ENCODE assay signal across 36 cellular contexts in genomic region chr1:153638261-153638660, GRCh38. TPM values are rescaled to one million over a fixed set of nuclear protein-coding genes. Genes with fewer than 3 reads are reported as not detected.
DNase-seq lines count a peak whose midpoint lies in the region; ATAC-seq, FAIRE-seq and TF ChIP-seq lines count a peak whose summit lies in the region.
"Had no signal": no experiment of that assay in that cellular context is flagged by ENCODE, and none has a peak within 500 bp of the region (broad histone marks: within the 10 kb centered on the region; RNA-seq: fewer than 3 reads in every experiment).

No MANE protein-coding gene starts in this region.

- WGBS in H1 (ENCODE audit: extremely low coverage in 1 of 2, insufficient coverage in 1 of 2, insufficient read length in 1 of 2, insufficient replicate concordance in 2 of 2, low coverage in 1 of 2, low lambda C conversion rate in 2 of 2, missing lambda C conversion rate in 1 of 2), 2 experiments: 85% methylated on average over 6 of the region's 6 CpGs; no CpG with 5 or more reads in 1 of the 2 experiments

- H3K23me2 ChIP-seq in H1 (ENCODE audit: low read depth, low read length): no peaks in the 10 kb centered on the region

- H3K36me3 Mint-ChIP-seq in activated naive CD8-positive, alpha-beta T cell: peaks cover 12% of the 10 kb centered on the region
- peaks cover 64% of the 10 kb centered on the region for H3K36me3 Mint-ChIP-seq in activated naive CD8-positive, alpha-beta T cell treated with anti-CD3 and anti-CD28 coated beads, Interleukin-2, amount 50 U/mL, for 24 hours (ENCODE audit: low read depth)

- no peak overlapping the region for H3K4ac ChIP-seq in H1 (replicated peaks; ENCODE audit: insufficient read length, low read depth, low read length)

- no peak for TF ChIP-seq RAD21 in H1 (IDR thresholded peaks at IDR 0.05 in 1 of 2, conservative IDR thresholded peaks at IDR 0.05 in 1 of 2; ENCODE audit: low read depth in 2 of 2, low read length in 2 of 2)

- H3K4me3 ChIP-seq in H1 (ENCODE audit: extremely low read depth in 1 of 4, insufficient read depth in 2 of 4, low read depth in 3 of 4, low read length in 4 of 4) (no peak overlapping the region), gastrocnemius medialis (peak overlapping the region in 1 of 4 donors; percentile 42), PC-3 (ENCODE audit: low read length) (no peak overlapping the region)
- H3K4me3 ChIP-seq: A549, cardiac muscle cell, coronary artery, left lung, upper lobe of right lung had no signal

- no peak overlapping the region for H4K91ac ChIP-seq in H1 (replicated peaks; ENCODE audit: insufficient read length, low read length)

- no peak overlapping the region for H3K23ac ChIP-seq in H1 (ENCODE audit: insufficient read length)

- BruUV-seq in PC-3 (replicated peaks; lab: Mats Ljungman, UMichigan): no TSS peak

- H3K9ac ChIP-seq in H1 (replicated peaks in 1 of 4; ENCODE audit: extremely low read depth in 1 of 4, low read depth in 3 of 4, low read length in 3 of 4) (no peak overlapping the region), PC-3 (ENCODE audit: low read length) (no peak overlapping the region)

- FAIRE-seq in H1 (lab: Jason Lieb, UNC): no peak
- FAIRE-seq: A549, GM19239 had no signal

- peak overlapping the region; percentile 34 for H3K27ac Mint-ChIP-seq in activated naive CD8-positive, alpha-beta T cell
- no peak overlapping the region for H3K27ac Mint-ChIP-seq in activated naive CD8-positive, alpha-beta T cell treated with anti-CD3 and anti-CD28 coated beads, Interleukin-2, amount 50 U/mL, for 24 hours
- H3K27ac Mint-ChIP-seq: activated CD8-positive, alpha-beta memory T cell treated with anti-CD3 and anti-CD28 coated beads, Interleukin-2, amount 10 ng/mL, durations not matched to agents 7 days and 5 days; activated T-helper 1 cell treated with anti-CD3 and anti-CD28 coated beads, Interleukin-12 subunit alpha, Interleukin-12 subunit beta, Interleukin-2, Interleukin-4 antibody, amounts not matched to agents 30 ng/mL and 10 ng/mL and 1 ng/mL, durations not matched to agents 14 hours and 24 hours and 36 hours; HFFc6 had no signal

- in situ Hi-C loops in gastrocnemius medialis (cut with MboI; ENCODE audit: low sequenced_read_pairs in 4 of 4): no loop called here

- H2BK15ac ChIP-seq in H1 (ENCODE audit: low read length): no peak overlapping the region

- peaks cover 50 to 74% (median 67%) of the 10 kb centered on the region in 4 experiments for H3K36me3 ChIP-seq in H1 (ENCODE audit: control insufficient read depth in 2 of 4, insufficient read depth in 4 of 4, low read length in 3 of 4)
- H3K36me3 ChIP-seq in gastrocnemius medialis: peaks cover 0 to 60% of the 10 kb centered on the region in 2 donors
- peaks cover 68% of the 10 kb centered on the region for H3K36me3 ChIP-seq in PC-3 (ENCODE audit: low read depth, low read length)

- no peak; a peak in 1 of 3 replicates for TF ChIP-seq POLR2A in H1 (IDR thresholded peaks at IDR 0.05; ENCODE audit: control extremely low read depth in 1 of 2, low read depth in 2 of 2, low read length in 2 of 2)
- TF ChIP-seq POLR2A in gastrocnemius medialis (IDR thresholded peaks at IDR 0.05): no peak

- no peak overlapping the region for H2BK20ac ChIP-seq in H1 (ENCODE audit: low read length)

- peaks cover 4% of the 10 kb centered on the region for H3F3A ChIP-seq in PC-3 (ENCODE audit: low read length, unreplicated experiment)

- no peak for ATAC-seq in activated naive CD8-positive, alpha-beta T cell treated with anti-CD3 and anti-CD28 coated beads, Interleukin-2, amount 50 U/mL, for 24 hours
- no peak for ATAC-seq in gastrocnemius medialis
- no peak for ATAC-seq in HG03460 (IDR thresholded peaks at IDR 0.05; ENCODE audit: unreplicated experiment)
- ATAC-seq in PC-3: no peak
- ATAC-seq: A549; activated CD8-positive, alpha-beta memory T cell treated with anti-CD3 and anti-CD28 coated beads, Interleukin-2, amount 10 ng/mL, durations not matched to agents 7 days and 5 days; left lung; upper lobe of right lung had no signal

- H3K4me1 ChIP-seq in H1 (replicated peaks in 1 of 4; ENCODE audit: control insufficient read depth in 3 of 4, insufficient read depth in 4 of 4, low read length in 3 of 4) (peaks cover 0 to 3% (median 3%) of the 10 kb centered on the region in 4 experiments; a peak in 5 of 7 replicates), gastrocnemius medialis (peaks cover 80 to 85% of the 10 kb centered on the region in 2 donors), PC-3 (ENCODE audit: insufficient read depth, low read length) (peaks cover 14% of the 10 kb centered on the region)

- intact Hi-C loops in gastrocnemius medialis (cut with DNase I; ENCODE audit: low total_unique reads) (loop anchor here (10.0 kb wide), 2 partner anchors 787 to 1803 kb away; partner anchors contain the start of genes C2CD4D and RORC), PC-3 (cut with micrococcal nuclease) (no loop called here)

- H2BK5ac ChIP-seq in H1 (ENCODE audit: low read depth, low read length): no peak overlapping the region

- no peak for DNase-seq in activated naive CD8-positive, alpha-beta T cell treated with anti-CD3 and anti-CD28 coated beads, Interleukin-2, amount 50 U/mL, for 24 hours
- DNase-seq in NCI-H82 treated with DMSO at 0.1 percent for 48 hours (lab: John Stamatoyannopoulos, UW; ENCODE audit: unreplicated experiment) (peak; percentile 51), H1 (ENCODE audit: low read depth in 1 of 2, low spot score in 2 of 2) (no peak), gastrocnemius medialis (no peak), PC-3 (no peak), DMS53 treated with DMSO at 0.1 percent for 48 hours (lab: John Stamatoyannopoulos, UW; ENCODE audit: unreplicated experiment) (no peak)
- DNase-seq: activated CD4-positive, alpha-beta T cell treated with anti-CD3 and anti-CD28 coated beads, Interleukin-2, amount 50 U/mL, for 4 hours; activated CD8-positive, alpha-beta memory T cell treated with anti-CD3 and anti-CD28 coated beads, Interleukin-2, amount 10 ng/mL, durations not matched to agents 7 days and 5 days; activated naive CD4-positive, alpha-beta T cell treated with anti-CD3 and anti-CD28 coated beads, Interleukin-2, amount 50 U/mL, for 16 hours; anterior cingulate cortex; effector CD8-positive, alpha-beta T cell; GOT3; HFFc6; immature natural killer cell; IMR-90; left lung; MV-4-11; NCI-H1436 treated with DMSO at 0.1 percent for 48 hours; NCI-H345; NCI-H774; RPMI8226; stimulated activated naive CD4-positive, alpha-beta T cell; T-helper 1 cell; upper lobe of right lung had no signal

- no peak overlapping the region for H2AK5ac ChIP-seq in H1 (ENCODE audit: low read depth, low read length)

- H4K8ac ChIP-seq in H1 (ENCODE audit: extremely low read depth, insufficient read depth, low read length): peak overlapping the region; percentile 18; the same call in 1 of the 2 replicates

- H2BK120ac ChIP-seq in H1 (replicated peaks; ENCODE audit: low read depth, low read length): no peak overlapping the region

- H3K27me3 ChIP-seq in H1 (replicated peaks in 1 of 4; ENCODE audit: control insufficient read depth in 3 of 4, extremely low read depth in 1 of 4, insufficient read depth in 3 of 4, low read length in 3 of 4) (no peaks in the 10 kb centered on the region), gastrocnemius medialis (no peaks in the 10 kb centered on the region), PC-3 (ENCODE audit: low read length) (no peaks in the 10 kb centered on the region)
- H3K27me3 ChIP-seq: cardiac muscle cell, left lung, upper lobe of right lung had no signal

- TF ChIP-seq EP300 in H1 (IDR thresholded peaks at IDR 0.05; ENCODE audit: borderline replicate concordance in 1 of 2, low read depth in 2 of 2, low read length in 2 of 2): no peak

- H2AFZ ChIP-seq in H1 (ENCODE audit: low read length) (no peak overlapping the region), PC-3 (ENCODE audit: low read length) (no peak overlapping the region)

- H2BK12ac ChIP-seq in H1 (ENCODE audit: low read depth, low read length): no peak overlapping the region

- H3K79me2 ChIP-seq in H1 (ENCODE audit: control insufficient read depth in 1 of 2, insufficient read depth in 2 of 2, low read length in 2 of 2) (peaks cover 0 to 47% of the 10 kb centered on the region in 2 experiments; a peak in 3 of 4 replicates), PC-3 (ENCODE audit: low read length) (peaks cover 94% of the 10 kb centered on the region)

- no peaks in the 10 kb centered on the region for H3K9me2 ChIP-seq in PC-3 (replicated peaks; ENCODE audit: low read length)

- H3K27me3 Mint-ChIP-seq in activated naive CD8-positive, alpha-beta T cell: no peaks in the 10 kb centered on the region
- H3K27me3 Mint-ChIP-seq in activated naive CD8-positive, alpha-beta T cell treated with anti-CD3 and anti-CD28 coated beads, Interleukin-2, amount 50 U/mL, for 24 hours: no peaks in the 10 kb centered on the region
- H3K27me3 Mint-ChIP-seq: activated CD8-positive, alpha-beta memory T cell treated with anti-CD3 and anti-CD28 coated beads, Interleukin-2, amount 10 ng/mL, durations not matched to agents 7 days and 5 days had no signal

- no peak overlapping the region for H3K4me3 Mint-ChIP-seq in activated naive CD8-positive, alpha-beta T cell
- no peak overlapping the region for H3K4me3 Mint-ChIP-seq in activated naive CD8-positive, alpha-beta T cell treated with anti-CD3 and anti-CD28 coated beads, Interleukin-2, amount 50 U/mL, for 24 hours
- H3K4me3 Mint-ChIP-seq: activated CD8-positive, alpha-beta memory T cell treated with anti-CD3 and anti-CD28 coated beads, Interleukin-2, amount 10 ng/mL, durations not matched to agents 7 days and 5 days; activated T-helper 1 cell treated with anti-CD3 and anti-CD28 coated beads, Interleukin-12 subunit alpha, Interleukin-12 subunit beta, Interleukin-2, Interleukin-4 antibody, amounts not matched to agents 30 ng/mL and 10 ng/mL and 1 ng/mL, durations not matched to agents 14 hours and 24 hours and 36 hours; HFFc6; mesothelial cell of epicardium had no signal

- H3K27ac ChIP-seq in H1 (ENCODE audit: low read depth, low read length) (no peak overlapping the region), gastrocnemius medialis (peak overlapping the region; percentile 95 to 100 (median 100)), PC-3 (ENCODE audit: low read length) (no peak overlapping the region)
- H3K27ac ChIP-seq: A549, cardiac muscle cell, coronary artery, epithelial cell of prostate, left lung, upper lobe of right lung had no signal

- H4K5ac ChIP-seq in H1 (ENCODE audit: insufficient read length, low read depth, low read length): no peak overlapping the region

- POLR2A ChIA-PET in H1 (lab: Charles Lee; ENCODE audit: partially characterized antibody): interaction anchor here (0.9 to 16.2 kb wide), 6 partner anchors 8 to 138 kb away, joined by 3 to 343 read pairs (median 18); partner anchors contain the start of genes ILF2, S100A1, S100A13 and S100A16
- POLR2A ChIA-PET in PC-3 (lab: Charles Lee; ENCODE audit: unreplicated experiment): interaction anchor here (0.7 kb wide), 1 partner anchor 20 kb away, joined by 3 read pairs; the partner anchor contains the start of gene SNAPIN

- peaks cover 52% of the 10 kb centered on the region for H3K4me1 Mint-ChIP-seq in activated naive CD8-positive, alpha-beta T cell (ENCODE audit: low read depth)
- H3K4me1 Mint-ChIP-seq in activated naive CD8-positive, alpha-beta T cell treated with anti-CD3 and anti-CD28 coated beads, Interleukin-2, amount 50 U/mL, for 24 hours: peaks cover 43% of the 10 kb centered on the region

- H3K56ac ChIP-seq in H1 (replicated peaks; ENCODE audit: insufficient read length, low read depth, low read length): no peak overlapping the region

- H3K9me3 Mint-ChIP-seq in activated naive CD8-positive, alpha-beta T cell (ENCODE audit: low read depth): no peaks in the 10 kb centered on the region
- H3K9me3 Mint-ChIP-seq in activated naive CD8-positive, alpha-beta T cell treated with anti-CD3 and anti-CD28 coated beads, Interleukin-2, amount 50 U/mL, for 24 hours: peaks cover 1% of the 10 kb centered on the region
- H3K9me3 Mint-ChIP-seq: activated T-helper 1 cell treated with anti-CD3 and anti-CD28 coated beads, Interleukin-12 subunit alpha, Interleukin-12 subunit beta, Interleukin-2, Interleukin-4 antibody, amounts not matched to agents 30 ng/mL and 10 ng/mL and 1 ng/mL, durations not matched to agents 14 hours and 24 hours and 36 hours; immature natural killer cell; mesothelial cell of epicardium had no signal

- no peak overlapping the region for H3K14ac ChIP-seq in H1 (ENCODE audit: insufficient read length)

- H3K4me2 ChIP-seq in H1 (ENCODE audit: insufficient read depth in 1 of 2, low read depth in 2 of 2, low read length in 2 of 2) (no peak overlapping the region), PC-3 (ENCODE audit: low read length) (no peak overlapping the region)
- H3K4me2 ChIP-seq: A549 had no signal

- CTCF ChIA-PET in H1 (lab: Charles Lee; ENCODE audit: partially characterized antibody): interaction anchor here (0.6 to 5.4 kb wide), 12 partner anchors 10 to 159 kb away, joined by 3 to 28 read pairs (median 3); partner anchors contain the start of genes S100A1 and S100A13
- CTCF ChIA-PET in PC-3 (lab: Charles Lee): no interaction called here

- H3K18ac ChIP-seq in H1 (ENCODE audit: extremely low read depth, low read length): no peak overlapping the region

- H3K79me1 ChIP-seq in H1 (ENCODE audit: low read depth, low read length): no peaks in the 10 kb centered on the region

- peaks cover 4 to 6% of the 10 kb centered on the region in 2 experiments for H4K20me1 ChIP-seq in H1 (replicated peaks in 1 of 2; ENCODE audit: control insufficient read depth in 1 of 2, insufficient read depth in 2 of 2, low read length in 2 of 2)
- H4K20me1 ChIP-seq in PC-3 (ENCODE audit: low read length): peaks cover 18% of the 10 kb centered on the region; the same call in 1 of the 2 replicates

- H3K9me3 ChIP-seq in H1 (ENCODE audit: insufficient read depth in 2 of 2, low read depth in 1 of 2, low read length in 1 of 2): no peaks in the 10 kb centered on the region
- H3K9me3 ChIP-seq in gastrocnemius medialis: no peaks in the 10 kb centered on the region
- no peaks in the 10 kb centered on the region for H3K9me3 ChIP-seq in PC-3 (ENCODE audit: low read length)
- H3K9me3 ChIP-seq: A549, left lung, upper lobe of right lung had no signal

- TF ChIP-seq CTCF in H1 (IDR thresholded peaks at IDR 0.05; ENCODE audit: control extremely low read depth in 1 of 3, insufficient read depth in 1 of 3, low read depth in 1 of 3, low read length in 3 of 3) (no peak), gastrocnemius medialis (IDR thresholded peaks at IDR 0.05 in 4 of 5, conservative IDR thresholded peaks at IDR 0.05 in 1 of 5) (no peak), PC-3 (conservative IDR thresholded peaks at IDR 0.05; ENCODE audit: low read depth, low read length) (no peak)

RNA-seq across cellular contexts. Expression of gene CHTOP, which starts 4.4 kb away (rescaled TPM):
- 103 and 104 TPM in 2 replicates for total RNA-seq in H1 (2021; fragmentation: NEBNext Ultra II Directional; extraction: Animal tissue kit (Norgen Biotek cat#: 25700))
- 73.6 and 84.6 TPM in 2 replicates for polyA plus RNA-seq in H1 (2011; rRNA removed)
- 111 TPM for polyA plus RNA-seq in H1 (2011; cell fraction: cytosol; rRNA removed)
- polyA plus RNA-seq in H1 (2011; cell fraction: nucleus; rRNA removed): 53.8 TPM
- 95.7 to 110 TPM (median 101 TPM) in 4 replicates for polyA plus RNA-seq in H1 (2012, experiment 1 of 2)
- 55.3 TPM for polyA plus RNA-seq in H1 (2012, experiment 2 of 2)
- polyA plus RNA-seq in H1 (2013, experiment 1 of 2): 79.2 TPM
- 79.7 TPM for polyA plus RNA-seq in H1 (2013, experiment 2 of 2)
- polyA minus RNA-seq in H1 (2011; rRNA and poly(A)+ RNA removed): 47.3 and 49.3 TPM in 2 replicates
- polyA minus RNA-seq in H1 (2011; cell fraction: cytosol; rRNA and poly(A)+ RNA removed): 45.4 TPM
- 97.4 TPM for polyA minus RNA-seq in H1 (2011; cell fraction: nucleus; rRNA and poly(A)+ RNA removed)
- total RNA-seq in gastrocnemius medialis: 10 to 100 TPM; 49.5 to 73.4 (median 59.1) TPM
- total RNA-seq in PC-3 (2014; rRNA removed): 101 and 112 TPM in 2 replicates

RNA-seq across cellular contexts. Expression of gene S100A1, which starts 10.0 kb away (rescaled TPM):
- not detected in 2 replicates for total RNA-seq in H1 (2021; fragmentation: NEBNext Ultra II Directional; extraction: Animal tissue kit (Norgen Biotek cat#: 25700))
- polyA plus RNA-seq in H1 (2011; rRNA removed): 1.1 and 2.0 TPM in 2 replicates
- 2.4 TPM for polyA plus RNA-seq in H1 (2011; cell fraction: cytosol; rRNA removed)
- 0.34 TPM for polyA plus RNA-seq in H1 (2011; cell fraction: nucleus; rRNA removed)
- polyA plus RNA-seq in H1 (2012, experiment 1 of 2): 1.5 to 3.8 TPM (median 2.2 TPM) in 4 replicates
- polyA plus RNA-seq in H1 (2012, experiment 2 of 2): 1.8 TPM
- polyA plus RNA-seq in H1 (2013, experiment 1 of 2): 0.36 TPM
- 0.13 TPM for polyA plus RNA-seq in H1 (2013, experiment 2 of 2)
- 0.41 and 0.47 TPM in 2 replicates for polyA minus RNA-seq in H1 (2011; rRNA and poly(A)+ RNA removed)
- not detected for polyA minus RNA-seq in H1 (2011; cell fraction: cytosol; rRNA and poly(A)+ RNA removed)
- polyA minus RNA-seq in H1 (2011; cell fraction: nucleus; rRNA and poly(A)+ RNA removed): 0.40 TPM
- total RNA-seq in gastrocnemius medialis (100 to 1,000 TPM; 390 to 932 (median 616) TPM), PC-3 (2014; rRNA removed) (0.29 TPM in 1 of 2 replicates, not detected in the other)
- total RNA-seq: activated CD8-positive, alpha-beta memory T cell treated with anti-CD3 and anti-CD28 coated beads, Interleukin-2, amount 10 ng/mL, durations not matched to agents 7 days and 5 days; activated T-helper 1 cell treated with anti-CD3 and anti-CD28 coated beads, Interleukin-12 subunit alpha, Interleukin-12 subunit beta, Interleukin-2, Interleukin-4 antibody, amounts not matched to agents 30 ng/mL and 10 ng/mL and 1 ng/mL, durations not matched to agents 14 hours and 24 hours and 36 hours; pulmonary artery endothelial cell; upper lobe of right lung had no signal
- polyA plus RNA-seq: cardiac muscle cell, immature natural killer cell had no signal

RNA-seq across cellular contexts. Expression of gene S100A13, which starts 11.0 kb away (rescaled TPM):
- total RNA-seq in H1 (2021; fragmentation: NEBNext Ultra II Directional; extraction: Animal tissue kit (Norgen Biotek cat#: 25700)): 63.6 and 65.3 TPM in 2 replicates
- 79.0 and 127 TPM in 2 replicates for polyA plus RNA-seq in H1 (2011; rRNA removed)
- 122 TPM for polyA plus RNA-seq in H1 (2011; cell fraction: cytosol; rRNA removed)
- polyA plus RNA-seq in H1 (2011; cell fraction: nucleus; rRNA removed): 65.5 TPM
- polyA plus RNA-seq in H1 (2012, experiment 1 of 2): 102 to 124 TPM (median 115 TPM) in 4 replicates
- 229 TPM for polyA plus RNA-seq in H1 (2012, experiment 2 of 2)
- polyA plus RNA-seq in H1 (2013, experiment 1 of 2): 97.0 TPM
- polyA plus RNA-seq in H1 (2013, experiment 2 of 2): 96.5 TPM
- 33.9 and 48.4 TPM in 2 replicates for polyA minus RNA-seq in H1 (2011; rRNA and poly(A)+ RNA removed)
- polyA minus RNA-seq in H1 (2011; cell fraction: cytosol; rRNA and poly(A)+ RNA removed): 12.7 TPM
- 18.6 TPM for polyA minus RNA-seq in H1 (2011; cell fraction: nucleus; rRNA and poly(A)+ RNA removed)
- total RNA-seq in gastrocnemius medialis (100 to 1,000 TPM; 113 to 237 (median 159) TPM), PC-3 (2014; rRNA removed) (307 and 350 TPM in 2 replicates)

RNA-seq across cellular contexts. Expression of gene SNAPIN, which starts 20.2 kb away (rescaled TPM):
- total RNA-seq in H1 (2021; fragmentation: NEBNext Ultra II Directional; extraction: Animal tissue kit (Norgen Biotek cat#: 25700)): 22.3 and 25.7 TPM in 2 replicates
- polyA plus RNA-seq in H1 (2011; rRNA removed): 24.7 and 31.1 TPM in 2 replicates
- 31.6 TPM for polyA plus RNA-seq in H1 (2011; cell fraction: cytosol; rRNA removed)
- polyA plus RNA-seq in H1 (2011; cell fraction: nucleus; rRNA removed): 19.0 TPM
- 23.7 to 26.6 TPM (median 26.2 TPM) in 4 replicates for polyA plus RNA-seq in H1 (2012, experiment 1 of 2)
- 25.9 TPM for polyA plus RNA-seq in H1 (2012, experiment 2 of 2)
- polyA plus RNA-seq in H1 (2013, experiment 1 of 2): 26.4 TPM
- polyA plus RNA-seq in H1 (2013, experiment 2 of 2): 27.2 TPM
- 10.0 and 13.1 TPM in 2 replicates for polyA minus RNA-seq in H1 (2011; rRNA and poly(A)+ RNA removed)
- polyA minus RNA-seq in H1 (2011; cell fraction: cytosol; rRNA and poly(A)+ RNA removed): 14.7 TPM
- polyA minus RNA-seq in H1 (2011; cell fraction: nucleus; rRNA and poly(A)+ RNA removed): 14.0 TPM
- total RNA-seq in gastrocnemius medialis (100 to 1,000 TPM in 1 of 4 donors, 10 to 100 TPM in 3; 64.0 to 127 (median 90.0) TPM), PC-3 (2014; rRNA removed) (46.4 and 82.0 TPM in 2 replicates)

RNA-seq across cellular contexts. Expression of gene S100A14, which starts 22.1 kb away (rescaled TPM):
- total RNA-seq in H1 (2021; fragmentation: NEBNext Ultra II Directional; extraction: Animal tissue kit (Norgen Biotek cat#: 25700)): 1.4 and 1.5 TPM in 2 replicates
- polyA plus RNA-seq in H1 (2011; rRNA removed): 3.7 and 5.3 TPM in 2 replicates
- 3.0 TPM for polyA plus RNA-seq in H1 (2011; cell fraction: cytosol; rRNA removed)
- 1.3 TPM for polyA plus RNA-seq in H1 (2011; cell fraction: nucleus; rRNA removed)
- polyA plus RNA-seq in H1 (2012, experiment 1 of 2): 1.7 to 4.9 TPM (median 3.7 TPM) in 4 replicates
- 1.6 TPM for polyA plus RNA-seq in H1 (2012, experiment 2 of 2)
- polyA plus RNA-seq in H1 (2013, experiment 1 of 2): 1.2 TPM
- polyA plus RNA-seq in H1 (2013, experiment 2 of 2): 1.6 TPM
- polyA minus RNA-seq in H1 (2011; rRNA and poly(A)+ RNA removed): 0.63 and 3.6 TPM in 2 replicates
- 2.6 TPM for polyA minus RNA-seq in H1 (2011; cell fraction: cytosol; rRNA and poly(A)+ RNA removed)
- not detected for polyA minus RNA-seq in H1 (2011; cell fraction: nucleus; rRNA and poly(A)+ RNA removed)
- total RNA-seq in gastrocnemius medialis: 1 to 10 TPM in 1 of 4 donors, not detected in 3; 1.8 TPM
- 462 and 536 TPM in 2 replicates for total RNA-seq in PC-3 (2014; rRNA removed)
- total RNA-seq: activated CD8-positive, alpha-beta memory T cell treated with anti-CD3 and anti-CD28 coated beads, Interleukin-2, amount 10 ng/mL, durations not matched to agents 7 days and 5 days; IMR-90; LHCN-M2; SK-MEL-5 had no signal
- polyA plus RNA-seq: immature natural killer cell had no signal

Comparison
In these comparisons a context has a peak if more than half of its experiments do, and no peak if none do; other contexts are left out.
1. H3K27ac ChIP-seq: peak in gastrocnemius medialis (4 of 4); none in H1 (single experiment) and PC-3 (single experiment).
2. RNA of gene S100A1, which starts 10.0 kb away (total RNA-seq): 390 to 932 TPM in gastrocnemius medialis; not detected in H1 and 0.29 TPM in PC-3; every median in the first group is over 100 times any median in the second.